ENCODE assay signal across 24 cellular contexts in genomic region chr3:47896736-47897135, GRCh38.
"Had no signal": no experiment of that assay in that cellular context is flagged by ENCODE, and none has a peak within 500 bp of the region (broad histone marks: within the 10 kb centered on the region; RNA-seq: fewer than 3 reads in every experiment).

No MANE protein-coding gene starts in this region.

- H3K27me3 Mint-ChIP-seq: naive thymus-derived CD4-positive, alpha-beta T cell; stimulated activated naive B cell treated with anti-CD40 and anti-IgM and Interleukin-4, amounts not matched to agents 10 μg/mL and 1 μg/mL and 100 μg/mL, for 72 hours; type B pancreatic cell had no signal

- DNase-seq: dermis blood vessel endothelial cell; effector memory CD4-positive, alpha-beta T cell; erythroblast; esophagus squamous epithelium; kidney; mesenchymal stem cell; mucosa of descending colon; naive thymus-derived CD4-positive, alpha-beta T cell; nephron progenitor cell; occipital lobe; ovary; right lobe of liver; small intestine; stimulated activated CD4-positive, alpha-beta T cell treated with anti-CD3 and anti-CD28 coated beads, Interleukin-15, amount 100 ng/mL, for 24 hours; stimulated activated CD4-positive, alpha-beta T cell treated with anti-CD3 and anti-CD28 coated beads, Interleukin-2, amount 100 ng/mL, for 48 hours; stimulated activated naive B cell treated with anti-CD40 and anti-IgM and Interleukin-4, amounts not matched to agents 10 μg/mL and 1 μg/mL and 100 μg/mL, for 72 hours; substantia nigra; testis; tibial artery had no signal

- H3K27ac ChIP-seq: coronary artery, esophagus squamous epithelium, hepatocyte, ovary, right lobe of liver, testis, tibial artery had no signal

- H3K4me3 ChIP-seq: coronary artery, esophagus squamous epithelium, hepatocyte, mucosa of descending colon, ovary, right lobe of liver, testis, tibial artery had no signal

- H3K9me3 ChIP-seq: esophagus squamous epithelium, mucosa of descending colon, ovary, right lobe of liver, testis, tibial artery had no signal

- H3K27ac Mint-ChIP-seq: nephron progenitor cell; stimulated activated naive B cell treated with anti-CD40 and anti-IgM and Interleukin-4, amounts not matched to agents 10 μg/mL and 1 μg/mL and 100 μg/mL, for 72 hours; type B pancreatic cell had no signal

- H3K9me3 Mint-ChIP-seq: mesothelial cell of epicardium; naive thymus-derived CD4-positive, alpha-beta T cell; nephron progenitor cell; stimulated activated naive B cell treated with anti-CD40 and anti-IgM and Interleukin-4, amounts not matched to agents 10 μg/mL and 1 μg/mL and 100 μg/mL, for 72 hours; type B pancreatic cell had no signal

- H3K27me3 ChIP-seq: esophagus squamous epithelium, hepatocyte, ovary, right lobe of liver, testis, tibial artery had no signal

- H3K36me3 ChIP-seq: ovary had no signal

- H3K4me1 ChIP-seq: right lobe of liver had no signal

- H3K4me3 Mint-ChIP-seq: mesothelial cell of epicardium; nephron progenitor cell; stimulated activated naive B cell treated with anti-CD40 and anti-IgM and Interleukin-4, amounts not matched to agents 10 μg/mL and 1 μg/mL and 100 μg/mL, for 72 hours; type B pancreatic cell had no signal

- ATAC-seq: left lobe of liver; mucosa of descending colon; naive thymus-derived CD4-positive, alpha-beta T cell; right lobe of liver; stimulated activated naive B cell treated with anti-CD40 and anti-IgM and Interleukin-4, amounts not matched to agents 10 μg/mL and 1 μg/mL and 100 μg/mL, for 72 hours had no signal
